ENCODE assay signal across 11 cellular contexts in genomic region chr14:61586539-61587396, GRCh38.
DNase-seq lines count a peak whose midpoint lies in the region; TF ChIP-seq lines count a peak whose summit lies in the region.
"Had no signal": no experiment of that assay in that cellular context is flagged by ENCODE, and none has a peak within 500 bp of the region (broad histone marks: within the 10 kb centered on the region; RNA-seq: fewer than 3 reads in every experiment).

No MANE protein-coding gene starts in this region.

- H3K9ac ChIP-seq in BLaER1 treated with 17β-estradiol and CSF1 and Interleukin-3, amounts not matched to agents 10 nM and 100 nM: no peak overlapping the region
- peak overlapping the region; percentile 69 for H3K9ac ChIP-seq in adipocyte (ENCODE audit: low read length)

- no peaks in the 10 kb centered on the region for H4K20me1 ChIP-seq in BLaER1 treated with 17β-estradiol and CSF1 and Interleukin-3, amounts not matched to agents 10 nM and 100 nM

- no peak overlapping the region for H3K4me3 ChIP-seq in BLaER1 treated with 17β-estradiol and CSF1 and Interleukin-3, amounts not matched to agents 10 nM and 100 nM
- H3K4me3 ChIP-seq in adipocyte (ENCODE audit: low read length) (peak overlapping the region; percentile 26), fibroblast of the aortic adventitia (ENCODE audit: low read depth, low read length) (no peak overlapping the region)
- H3K4me3 ChIP-seq: ovary had no signal

- H3K36me3 ChIP-seq in BLaER1 treated with 17β-estradiol and CSF1 and Interleukin-3, amounts not matched to agents 10 nM and 100 nM: no peaks in the 10 kb centered on the region
- no peaks in the 10 kb centered on the region for H3K36me3 ChIP-seq in adipocyte (ENCODE audit: control insufficient read depth, insufficient read depth, low read length, severe bottlenecking)
- H3K36me3 ChIP-seq: ovary had no signal

- peaks cover 0 to 2% (median 0%) of the 10 kb centered on the region in 11 experiments; a peak in 4 of 22 replicates for H3K9me3 ChIP-seq in BLaER1 treated with 17β-estradiol and CSF1 and Interleukin-3, amounts not matched to agents 10 nM and 100 nM (replicated peaks in 1 of 11)
- no peaks in the 10 kb centered on the region for H3K9me3 ChIP-seq in adipocyte (ENCODE audit: control insufficient read depth, low read length)
- H3K9me3 ChIP-seq: ovary had no signal

- H3K4me1 Mint-ChIP-seq in progenitor cell of endocrine pancreas (ENCODE audit: low read depth): peaks cover 24% of the 10 kb centered on the region

- POLR2A ChIA-PET in GM10248 (lab: Yijun Ruan, JAX): no interaction called here

- H3K27me3 Mint-ChIP-seq in progenitor cell of endocrine pancreas: no peaks in the 10 kb centered on the region
- H3K27me3 Mint-ChIP-seq: B cell had no signal

- H3K27me3 ChIP-seq in BLaER1 treated with 17β-estradiol and CSF1 and Interleukin-3, amounts not matched to agents 10 nM and 100 nM: no peaks in the 10 kb centered on the region
- H3K27me3 ChIP-seq in adipocyte (replicated peaks; ENCODE audit: control insufficient read depth, insufficient read depth, low read length): no peaks in the 10 kb centered on the region
- H3K27me3 ChIP-seq: ovary had no signal

- H3K4me1 ChIP-seq in BLaER1 treated with 17β-estradiol and CSF1 and Interleukin-3, amounts not matched to agents 10 nM and 100 nM: peaks cover 68 to 91% (median 83%) of the 10 kb centered on the region in 10 experiments
- peaks cover 65% of the 10 kb centered on the region for H3K4me1 ChIP-seq in adipocyte (ENCODE audit: control insufficient read depth, insufficient read depth, low read length)

- no peaks in the 10 kb centered on the region for H3K36me3 Mint-ChIP-seq in progenitor cell of endocrine pancreas (ENCODE audit: insufficient read depth)

- no peak for TF ChIP-seq CTCF in fibroblast of the aortic adventitia (IDR thresholded peaks at IDR 0.05; ENCODE audit: insufficient read depth, low read length)
- TF ChIP-seq CTCF in progenitor cell of endocrine pancreas (IDR thresholded peaks at IDR 0.05; ENCODE audit: unreplicated experiment): no peak
- TF ChIP-seq CTCF in GM10248 (IDR thresholded peaks at IDR 0.05; ENCODE audit: control extremely low read depth, extremely low read depth, low read depth, missing control alignments): no peak

- CTCF ChIA-PET in GM10248 (lab: Yijun Ruan, JAX): interaction anchor here (0.9 to 1.7 kb wide), 5 partner anchors 16 to 62 kb away, joined by 3 to 7 read pairs (median 4); no protein-coding TSS in a partner anchor

- peak overlapping the region in 2 of 11 experiments; percentile 10 to 21; a peak in 2 of 22 replicates for H3K27ac ChIP-seq in BLaER1 treated with 17β-estradiol and CSF1 and Interleukin-3, amounts not matched to agents 10 nM and 100 nM
- H3K27ac ChIP-seq: ovary had no signal

- DNase-seq in adipocyte (ENCODE audit: low read depth) (peak; percentile 73), fibroblast of the aortic adventitia (ENCODE audit: low read depth) (peak; percentile 71), progenitor cell of endocrine pancreas (ENCODE audit: low spot score, unreplicated experiment) (no peak), NCI-H774 (lab: John Stamatoyannopoulos, UW) (no peak), dermis blood vessel endothelial cell (no peak), GM10248 (ENCODE audit: extremely low spot score) (no peak), NCI-H748 treated with DMSO at 0.1 percent for 48 hours (lab: John Stamatoyannopoulos, UW) (no peak)
- DNase-seq: Karpas-422 had no signal

- peak overlapping the region; percentile 40 to 76 (median 64) for H3K4me2 ChIP-seq in BLaER1 treated with 17β-estradiol and CSF1 and Interleukin-3, amounts not matched to agents 10 nM and 100 nM

- H3K27ac Mint-ChIP-seq in progenitor cell of endocrine pancreas: peak overlapping the region; percentile 1

- H3K9me3 Mint-ChIP-seq in progenitor cell of endocrine pancreas (ENCODE audit: low read depth): no peaks in the 10 kb centered on the region

- no peak overlapping the region for H3K4me3 Mint-ChIP-seq in progenitor cell of endocrine pancreas (ENCODE audit: low read depth)
- H3K4me3 Mint-ChIP-seq: B cell had no signal

Comparison
In these comparisons a context has a peak if more than half of its experiments do, and no peak if none do; other contexts are left out.
1. DNase-seq: peak in adipocyte (single experiment) and fibroblast of the aortic adventitia (single experiment); none in progenitor cell of endocrine pancreas (single experiment), NCI-H774 (single experiment), dermis blood vessel endothelial cell (single experiment), GM10248 (single experiment) and NCI-H748 treated with DMSO at 0.1 percent for 48 hours (single experiment).